8 cellular contexts compared by ENCODE assay signal in the genomic region with DNA sequence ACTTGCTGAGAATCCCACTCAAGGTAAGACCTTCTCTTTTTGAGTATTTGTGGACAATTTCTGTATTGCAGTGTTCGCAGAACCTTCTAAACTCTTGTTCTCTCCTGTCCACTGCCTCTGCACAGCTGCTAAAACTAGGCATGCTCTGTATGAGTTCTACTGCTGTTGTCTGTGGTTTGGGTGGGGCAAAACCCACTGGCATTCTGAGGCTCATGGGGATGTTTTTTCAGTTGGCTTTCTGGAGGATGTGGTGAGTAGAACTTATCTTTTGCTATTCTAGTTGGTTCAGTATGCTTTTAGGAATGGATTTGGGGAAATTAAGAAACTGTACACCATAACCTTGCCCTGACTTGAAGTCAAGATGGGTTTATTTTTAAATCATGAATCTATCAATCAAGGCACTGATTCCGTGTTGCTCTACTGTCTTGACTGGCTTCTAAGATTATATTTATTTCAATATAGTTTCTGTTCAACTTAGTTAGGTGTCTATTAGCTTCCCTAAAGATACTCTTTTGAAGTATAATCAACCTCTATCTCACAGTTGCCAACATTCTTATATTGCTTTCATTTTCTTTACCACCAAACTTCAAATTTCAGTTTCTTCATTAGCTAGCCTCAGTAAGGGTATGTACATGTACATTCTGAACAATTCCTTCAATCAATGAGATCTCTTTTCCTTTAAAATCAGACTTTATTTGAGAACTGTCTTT. TPM values are rescaled to one million over a fixed set of nuclear protein-coding genes. Genes with fewer than 3 reads are reported as not detected.
DNase-seq lines count a peak whose midpoint lies in the region; ATAC-seq and TF ChIP-seq lines count a peak whose summit lies in the region.

No MANE protein-coding gene starts in this region.

- no peak overlapping the region for H3K4ac ChIP-seq in mesenchymal stem cell (ENCODE audit: low read depth in 1 of 2, low read length in 2 of 2)

- H2AK5ac ChIP-seq in mesenchymal stem cell (ENCODE audit: low read length, severe bottlenecking) = no peak overlapping the region

- H4K91ac ChIP-seq in mesenchymal stem cell (ENCODE audit: low read length) = no peak overlapping the region

- no peak overlapping the region for H3K4me3 Mint-ChIP-seq in mesothelial cell of epicardium

- DNase-seq in OCI-M1 (lab: John Stamatoyannopoulos, UW) (peak; percentile 86), mesenchymal stem cell (peak; percentile 22), HuH-7.5 (ENCODE audit: low spot score) (no peak), mesothelial cell of epicardium (ENCODE audit: low spot score in 2 of 2, unreplicated experiment in 2 of 2) (no peak), WERI-Rb-1 (no peak)
- peak; percentile 7 for DNase-seq in activated T-helper 9 cell treated with anti-CD3 and anti-CD28 coated beads, Interleukin-2, amount 50 U/mL, for 16 hours (ENCODE audit: low read depth)

- H3K36me3 ChIP-seq in mesenchymal stem cell (ENCODE audit: control insufficient read depth in 1 of 2, insufficient read depth in 2 of 2, low read depth in 1 of 2, low read length in 2 of 2) (peaks cover 0 to 14% of the 10 kb centered on the region in 2 experiments), WERI-Rb-1 (no peaks in the 10 kb centered on the region)

- no peak overlapping the region for H3K23ac ChIP-seq in mesenchymal stem cell (ENCODE audit: low read length in 2 of 2)

- H2BK12ac ChIP-seq in mesenchymal stem cell (ENCODE audit: low read length in 2 of 2) = no peak overlapping the region

- H3K9ac ChIP-seq in mesenchymal stem cell (ENCODE audit: low read length) = peak overlapping the region; percentile 92

- H2BK15ac ChIP-seq in mesenchymal stem cell (ENCODE audit: low read depth, poor library complexity, severe bottlenecking) = no peak overlapping the region

- ATAC-seq in GM18861 (IDR thresholded peaks at IDR 0.05; ENCODE audit: unreplicated experiment) (peak; percentile 75), HG02884 (IDR thresholded peaks at IDR 0.05; ENCODE audit: unreplicated experiment) (peak; percentile 79)

- no peak overlapping the region for H3K27ac Mint-ChIP-seq in mesothelial cell of epicardium

- 100% methylated on average over 1 of the region's 2 CpGs for WGBS in mesenchymal stem cell

- H3K4me1 Mint-ChIP-seq in mesothelial cell of epicardium = peaks cover 4% of the 10 kb centered on the region

- H3K4me1 ChIP-seq in mesenchymal stem cell (ENCODE audit: control insufficient read depth, insufficient read depth, low read depth, low read length) = no peaks in the 10 kb centered on the region

- H3K4me3 ChIP-seq in mesenchymal stem cell (ENCODE audit: insufficient read depth in 1 of 2, low read depth in 1 of 2, low read length in 2 of 2) = peak overlapping the region in 1 of 2 experiments; percentile 80
- H3K4me3 ChIP-seq in WERI-Rb-1 (ENCODE audit: low read depth, low read length) = no peak overlapping the region

- H2BK5ac ChIP-seq in mesenchymal stem cell (ENCODE audit: low read depth, low read length, poor library complexity, severe bottlenecking) = no peak overlapping the region

- H3K4me2 ChIP-seq in mesenchymal stem cell (ENCODE audit: low read length, poor library complexity, severe bottlenecking) = peak overlapping the region; percentile 57

- peak overlapping the region; percentile 56 for H3K27ac ChIP-seq in mesenchymal stem cell (ENCODE audit: low read length, poor library complexity, severe bottlenecking)
- H3K27ac ChIP-seq in WERI-Rb-1 = no peak overlapping the region

- H3K18ac ChIP-seq in mesenchymal stem cell (ENCODE audit: low read depth in 1 of 2, low read length in 2 of 2) = no peak overlapping the region

- H3K36me3 Mint-ChIP-seq in mesothelial cell of epicardium = peaks cover 3% of the 10 kb centered on the region

- no peak overlapping the region for H4K8ac ChIP-seq in mesenchymal stem cell (ENCODE audit: low read length)

- no peak overlapping the region for H2BK120ac ChIP-seq in mesenchymal stem cell (ENCODE audit: low read depth, low read length)

- no peak overlapping the region for H2AFZ ChIP-seq in mesenchymal stem cell (ENCODE audit: low read depth, low read length)

- H3K14ac ChIP-seq in mesenchymal stem cell (ENCODE audit: low read length in 2 of 2) = no peak overlapping the region

- H3K27me3 Mint-ChIP-seq in mesothelial cell of epicardium (ENCODE audit: low read depth) = no peaks in the 10 kb centered on the region

- peaks cover 4% of the 10 kb centered on the region for H3K9me3 ChIP-seq in mesenchymal stem cell (ENCODE audit: control insufficient read depth, low read length)
- H3K9me3 ChIP-seq in WERI-Rb-1 (ENCODE audit: severe bottlenecking) = peaks cover 8% of the 10 kb centered on the region

- peaks cover 5% of the 10 kb centered on the region for H3K79me1 ChIP-seq in mesenchymal stem cell (replicated peaks; ENCODE audit: low read length, poor library complexity, severe bottlenecking)

- no peaks in the 10 kb centered on the region for H3K27me3 ChIP-seq in mesenchymal stem cell (ENCODE audit: control insufficient read depth in 1 of 2, insufficient read depth in 1 of 2, low read length in 2 of 2)
- no peaks in the 10 kb centered on the region for H3K27me3 ChIP-seq in WERI-Rb-1 (ENCODE audit: insufficient read depth, low read depth, severe bottlenecking)

- no peak for TF ChIP-seq CTCF in mesothelial cell of epicardium (IDR thresholded peaks at IDR 0.05; ENCODE audit: unreplicated experiment)
- TF ChIP-seq CTCF in WERI-Rb-1 (IDR thresholded peaks at IDR 0.05; ENCODE audit: low read depth, low read length) = no peak

- H3K9me3 Mint-ChIP-seq in mesothelial cell of epicardium = peaks cover 15% of the 10 kb centered on the region

RNA-seq across cellular contexts. Expression of a gene that starts 25.0 kb away (rescaled TPM):
- 13.5 TPM for polyA plus RNA-seq in mesenchymal stem cell (2013, experiment 1 of 2)
- 13.7 TPM for polyA plus RNA-seq in mesenchymal stem cell (2013, experiment 2 of 2)
- 32.7 to 36.9 TPM (median 36.8 TPM) in 3 replicates for total RNA-seq in mesothelial cell of epicardium

Comparison
In these comparisons a context has a peak if more than half of its experiments do, and no peak if none do; other contexts are left out.
1. DNase-seq: peak in OCI-M1 (single experiment), activated T-helper 9 cell treated with anti-CD3 and anti-CD28 coated beads, Interleukin-2, amount 50 U/mL, for 16 hours (single experiment) and mesenchymal stem cell (single experiment); none in HuH-7.5 (single experiment), mesothelial cell of epicardium (0 of 2) and WERI-Rb-1 (single experiment).